15 cellular contexts compared by ENCODE assay signal in genomic region chr2:140392824-140393223, GRCh38.
"Had no signal": no experiment of that assay in that cellular context is flagged by ENCODE, and none has a peak within 500 bp of the region (broad histone marks: within the 10 kb centered on the region; RNA-seq: fewer than 3 reads in every experiment).

No MANE protein-coding gene starts in this region.

- H3K27me3 ChIP-seq: foreskin keratinocyte, hepatocyte, sigmoid colon, spleen, upper lobe of right lung had no signal

- DNase-seq: activated CD4-positive, alpha-beta memory T cell treated with anti-CD3 and anti-CD28 coated beads for 36 hours; activated CD4-positive, alpha-beta T cell treated with anti-CD3 and anti-CD28 coated beads for 4 hours; activated naive CD4-positive, alpha-beta T cell; activated naive CD8-positive, alpha-beta T cell treated with anti-CD3 and anti-CD28 coated beads for 36 hours; erythroblast; foreskin keratinocyte; islet precursor cell; sigmoid colon; spleen; stimulated activated naive B cell treated with anti-CD40 and anti-IgM and Interleukin-4, amounts not matched to agents 10 μg/mL and 1 μg/mL and 100 μg/mL, for 72 hours; upper lobe of right lung had no signal

- H3K36me3 ChIP-seq: sigmoid colon, spleen, upper lobe of right lung had no signal

- H3K9me3 ChIP-seq: sigmoid colon, spleen, upper lobe of right lung had no signal

- H3K4me3 ChIP-seq: coronary artery, hepatocyte, lung, sigmoid colon, spleen, upper lobe of right lung had no signal

- H3K4me1 ChIP-seq: foreskin keratinocyte, parathyroid adenoma, sigmoid colon, spleen, upper lobe of right lung had no signal
